In genomic region chr21:33734326-33734725, GRCh38 we compare ENCODE assay signal across 18 cellular contexts.
"Had no signal": no experiment of that assay in that cellular context is flagged by ENCODE, and none has a peak within 500 bp of the region (broad histone marks: within the 10 kb centered on the region; RNA-seq: fewer than 3 reads in every experiment).

No MANE protein-coding gene starts in this region.

- DNase-seq: activated CD4-positive, alpha-beta T cell treated with anti-CD3 and anti-CD28 coated beads, Interleukin-2, amount 50 U/mL, for 1 hour; activated CD4-positive, CD25-positive, alpha-beta regulatory T cell treated with anti-CD3 and anti-CD28 coated beads, Interleukin-2, amount 50 U/mL, for 72 hours; activated CD8-positive, alpha-beta memory T cell treated with anti-CD3 and anti-CD28 coated beads for 24 hours; activated CD8-positive, alpha-beta memory T cell treated with anti-CD3 and anti-CD28 coated beads, Interleukin-2, amount 50 U/mL, for 48 hours; activated gamma-delta T cell; adrenal gland; effector CD8-positive, alpha-beta T cell; foreskin fibroblast; glutamatergic neuron; hippocampal formation; kidney; stimulated activated naive CD8-positive, alpha-beta T cell treated with anti-CD3 and anti-CD28 coated beads, Interleukin-15, Interleukin-2, amounts not matched to agents 100 U/mL and 50 U/mL, for 24 hours; substantia nigra; T-helper 17 cell; tibial artery had no signal

- ATAC-seq: esophagus mucosa; left lobe of liver; stimulated activated naive CD8-positive, alpha-beta T cell treated with anti-CD3 and anti-CD28 coated beads, Interleukin-15, Interleukin-2, amounts not matched to agents 100 U/mL and 50 U/mL, for 24 hours; T-helper 17 cell had no signal

- H3K4me1 ChIP-seq: tibial artery had no signal

- H3K9me3 ChIP-seq: adrenal gland, tibial artery had no signal

- H3K27ac ChIP-seq: adrenal gland, tibial artery, VCaP had no signal

- H3K4me3 ChIP-seq: adrenal gland, tibial artery had no signal

- H3K27me3 ChIP-seq: adrenal gland, tibial artery had no signal

- H3K36me3 ChIP-seq: adrenal gland had no signal
